In the genomic region with DNA sequence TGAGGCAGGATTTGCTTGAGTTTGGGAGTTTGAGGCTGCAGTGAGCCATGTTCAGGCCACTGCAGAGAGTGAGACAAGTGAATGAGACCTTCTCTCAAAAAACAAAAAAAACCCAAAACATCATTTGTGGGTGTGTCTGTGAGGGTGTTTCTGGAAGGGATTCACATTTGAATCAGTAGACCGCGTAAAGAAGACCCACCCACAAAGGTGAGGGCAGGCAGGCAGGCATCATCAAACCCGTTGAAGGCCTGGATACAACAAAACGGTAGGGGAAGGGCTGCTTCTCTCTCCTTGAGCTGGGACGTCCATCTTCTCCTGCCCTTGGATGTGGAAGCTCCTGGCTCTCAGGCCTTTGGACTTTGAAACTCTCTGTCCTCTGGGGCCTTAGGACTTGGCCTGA, we compare ENCODE assay signal across 26 cellular contexts. TPM values are rescaled to one million over a fixed set of nuclear protein-coding genes. Genes with fewer than 3 reads are reported as not detected.
DNase-seq lines count a peak whose midpoint lies in the region; FAIRE-seq lines count a peak whose summit lies in the region.
"Had no signal": no experiment of that assay in that cellular context is flagged by ENCODE, and none has a peak within 500 bp of the region (broad histone marks: within the 10 kb centered on the region; RNA-seq: fewer than 3 reads in every experiment).

No MANE protein-coding gene starts in this region.

- H3K4me3 Mint-ChIP-seq in T-helper 2 cell treated with Interferon-gamma antibody and Interleukin-4, amounts not matched to agents 5 μg/mL and 100 μg/mL, for 36 hours = peak overlapping the region; percentile 72
- H3K4me3 Mint-ChIP-seq in activated naive CD8-positive, alpha-beta T cell treated with anti-CD3 and anti-CD28 coated beads for 36 hours = no peak overlapping the region

- no peak overlapping the region for H3K4me3 ChIP-seq in small intestine (ENCODE audit: low read depth in 1 of 2, low read length in 2 of 2)
- H3K4me3 ChIP-seq: body of pancreas, dorsolateral prefrontal cortex, left ventricle myocardium inferior, tibial artery had no signal

- H3K36me3 Mint-ChIP-seq in T-helper 2 cell treated with Interferon-gamma antibody and Interleukin-4, amounts not matched to agents 5 μg/mL and 100 μg/mL, for 36 hours (ENCODE audit: low read depth) = peaks cover 32% of the 10 kb centered on the region
- H3K36me3 Mint-ChIP-seq in activated naive CD8-positive, alpha-beta T cell treated with anti-CD3 and anti-CD28 coated beads for 36 hours = peaks cover 3% of the 10 kb centered on the region

- H3K27me3 ChIP-seq in small intestine (ENCODE audit: control insufficient read depth in 2 of 2, insufficient read depth in 2 of 2, low read length in 2 of 2) = no peaks in the 10 kb centered on the region
- H3K27me3 ChIP-seq: BE2C, body of pancreas, dorsolateral prefrontal cortex, tibial artery had no signal

- WGBS in small intestine, 3 donors = 79 to 92% (median 90%) methylated on average over 5 of the region's 5 CpGs

- H3K4me1 ChIP-seq in small intestine (ENCODE audit: control insufficient read depth in 2 of 2, insufficient read depth in 1 of 2, low read depth in 1 of 2, low read length in 1 of 2) = no peaks in the 10 kb centered on the region
- H3K4me1 ChIP-seq: body of pancreas, left ventricle myocardium inferior, tibial artery had no signal

- no peaks in the 10 kb centered on the region for H3K9me3 ChIP-seq in small intestine (ENCODE audit: control insufficient read depth, low read depth)
- H3K9me3 ChIP-seq: BE2C, body of pancreas, left ventricle myocardium inferior, tibial artery had no signal

- peak overlapping the region; percentile 97 for H3K27ac Mint-ChIP-seq in T-helper 2 cell treated with Interferon-gamma antibody and Interleukin-4, amounts not matched to agents 5 μg/mL and 100 μg/mL, for 36 hours
- H3K27ac Mint-ChIP-seq in activated naive CD8-positive, alpha-beta T cell treated with anti-CD3 and anti-CD28 coated beads for 36 hours = peak overlapping the region; percentile 92

- H3K36me3 ChIP-seq in small intestine (ENCODE audit: control insufficient read depth in 2 of 2, insufficient read depth in 2 of 2, low read length in 2 of 2) = no peaks in the 10 kb centered on the region
- H3K36me3 ChIP-seq: BE2C, left ventricle myocardium inferior, tibial artery had no signal

- no peak for FAIRE-seq in small intestine (lab: Jason Lieb, UNC)
- FAIRE-seq: GM19239, H54, HepG2, islet of Langerhans had no signal

- H3K9me3 Mint-ChIP-seq in T-helper 2 cell treated with Interferon-gamma antibody and Interleukin-4, amounts not matched to agents 5 μg/mL and 100 μg/mL, for 36 hours = peaks cover 25% of the 10 kb centered on the region
- H3K9me3 Mint-ChIP-seq in activated naive CD8-positive, alpha-beta T cell treated with anti-CD3 and anti-CD28 coated beads for 36 hours = peaks cover 2% of the 10 kb centered on the region

- H3K27me3 Mint-ChIP-seq in T-helper 2 cell treated with Interferon-gamma antibody and Interleukin-4, amounts not matched to agents 5 μg/mL and 100 μg/mL, for 36 hours (ENCODE audit: low read depth) = no peaks in the 10 kb centered on the region
- no peaks in the 10 kb centered on the region for H3K27me3 Mint-ChIP-seq in activated naive CD8-positive, alpha-beta T cell treated with anti-CD3 and anti-CD28 coated beads for 36 hours

- H3K27ac ChIP-seq in small intestine (ENCODE audit: low read depth in 1 of 2, low read length in 1 of 2) = peak overlapping the region in 1 of 2 donors; percentile 24
- H3K27ac ChIP-seq: body of pancreas, dorsolateral prefrontal cortex, left ventricle myocardium inferior, tibial artery had no signal

- peaks cover 65% of the 10 kb centered on the region for H3K4me1 Mint-ChIP-seq in T-helper 2 cell treated with Interferon-gamma antibody and Interleukin-4, amounts not matched to agents 5 μg/mL and 100 μg/mL, for 36 hours (ENCODE audit: low read depth)
- peaks cover 50% of the 10 kb centered on the region for H3K4me1 Mint-ChIP-seq in activated naive CD8-positive, alpha-beta T cell treated with anti-CD3 and anti-CD28 coated beads for 36 hours

- DNase-seq in activated T-cell treated with anti-CD3 and anti-CD28 coated beads, Interleukin-2, amount 50 U/mL, for 48 hours = peak; percentile 31 to 36
- no peak for DNase-seq in activated T-cell treated with anti-CD3 and anti-CD28 coated beads, Interleukin-2, amount 50 U/mL, for 1 hour
- DNase-seq in T-helper 2 cell treated with Interferon-gamma antibody and Interleukin-4, amounts not matched to agents 5 μg/mL and 100 μg/mL, for 36 hours (ENCODE audit: low spot score) = no peak
- no peak for DNase-seq in activated naive CD8-positive, alpha-beta T cell treated with anti-CD3 and anti-CD28 coated beads for 36 hours
- peak; percentile 9 for DNase-seq in small intestine
- no peak for DNase-seq in hepatic stellate cell (ENCODE audit: low spot score)
- DNase-seq in NCI-H2107 (lab: John Stamatoyannopoulos, UW) = no peak
- no peak for DNase-seq in NCI-H1930 (lab: John Stamatoyannopoulos, UW)
- DNase-seq: activated CD4-positive, alpha-beta T cell treated with anti-CD3 and anti-CD28 coated beads, Interleukin-2, amount 50 U/mL, for 1 hour; BE2C; body of pancreas; DND-41; dorsolateral prefrontal cortex; left ventricle myocardium inferior; MV-4-11; NCI-H1436 treated with DMSO at 0.1 percent for 48 hours; NCI-H510A; NK-92 treated with Interleukin-12 subunit alpha and Interleukin-12 subunit beta, amount 100 ng/mL, for 24 hours; occipital lobe; PC-3; tibial artery had no signal

RNA-seq across cellular contexts. Expression of a gene that starts 25.4 kb away (rescaled TPM):
- total RNA-seq in activated naive CD8-positive, alpha-beta T cell treated with anti-CD3 and anti-CD28 coated beads for 36 hours = under 1 TPM in 1 of 2 experiments, not detected in 1; 0.22 TPM
- not detected for polyA plus RNA-seq in small intestine
- total RNA-seq: LHCN-M2 had no signal

Comparison
In these comparisons a context has a peak if more than half of its experiments do, and no peak if none do; other contexts are left out.
1. DNase-seq: peak in activated T-cell treated with anti-CD3 and anti-CD28 coated beads, Interleukin-2, amount 50 U/mL, for 48 hours (2 of 2) and small intestine (single experiment); none in activated T-cell treated with anti-CD3 and anti-CD28 coated beads, Interleukin-2, amount 50 U/mL, for 1 hour (single experiment), T-helper 2 cell treated with Interferon-gamma antibody and Interleukin-4, amounts not matched to agents 5 μg/mL and 100 μg/mL, for 36 hours (single experiment), activated naive CD8-positive, alpha-beta T cell treated with anti-CD3 and anti-CD28 coated beads for 36 hours (single experiment), hepatic stellate cell (single experiment), NCI-H2107 (single experiment) and NCI-H1930 (0 of 2).